Comparison of ENCODE assay signal across 29 cellular contexts in the genomic region with DNA sequence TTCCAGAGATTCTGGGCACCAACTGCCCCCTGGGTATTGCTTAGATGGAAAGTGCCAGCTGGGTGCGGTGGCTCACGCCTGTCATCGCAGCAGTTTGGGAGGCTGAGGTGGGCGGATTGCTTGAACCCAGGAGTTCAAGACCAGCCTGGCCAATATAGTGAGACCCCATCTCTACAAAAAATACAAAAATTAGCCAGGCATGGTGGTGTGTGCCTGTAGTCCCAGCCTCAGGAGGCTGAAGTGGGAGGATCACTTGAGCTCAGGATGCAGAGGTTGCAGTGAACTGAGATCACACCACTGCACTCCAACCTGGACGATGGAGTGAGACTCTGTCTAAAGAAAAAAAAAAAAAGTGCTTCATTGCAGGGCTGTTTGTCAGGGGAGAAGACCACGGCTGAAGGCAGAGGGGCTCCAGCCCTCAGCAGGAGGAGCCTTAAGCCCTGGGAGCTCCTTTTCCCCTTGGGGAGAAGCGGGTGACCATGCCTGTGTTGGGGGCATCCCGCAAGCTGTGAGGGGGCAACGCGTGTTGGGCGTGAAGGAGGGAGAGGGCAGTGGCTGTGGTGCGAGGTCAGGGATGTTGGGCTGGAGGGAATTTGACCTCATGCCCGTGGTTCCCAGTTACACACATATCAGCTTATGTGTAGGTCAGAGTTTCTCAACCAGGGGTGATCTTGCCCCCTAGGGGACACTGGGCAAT.
"Had no signal": no experiment of that assay in that cellular context is flagged by ENCODE, and none has a peak within 500 bp of the region (broad histone marks: within the 10 kb centered on the region; RNA-seq: fewer than 3 reads in every experiment).

No MANE protein-coding gene starts in this region.

- H3K4me1 ChIP-seq: foreskin keratinocyte, gastroesophageal sphincter, left lung, psoas muscle, sigmoid colon, testis, tibial artery had no signal

- H3K4me1 Mint-ChIP-seq: naive thymus-derived CD8-positive, alpha-beta T cell; stimulated activated memory B cell treated with anti-CD40 and anti-IgM and Interleukin-4, amounts not matched to agents 10 μg/mL and 1 μg/mL and 100 μg/mL, for 72 hours had no signal

- H3K27ac Mint-ChIP-seq: naive thymus-derived CD8-positive, alpha-beta T cell; nephron progenitor cell; stimulated activated memory B cell treated with anti-CD40 and anti-IgM and Interleukin-4, amounts not matched to agents 10 μg/mL and 1 μg/mL and 100 μg/mL, for 72 hours; type B pancreatic cell had no signal

- H3K27me3 ChIP-seq: esophagus muscularis mucosa, foreskin keratinocyte, heart right ventricle, left lung, ovary, sigmoid colon, testis had no signal

- H3K9me3 ChIP-seq: esophagus muscularis mucosa, left lung, ovary, psoas muscle, sigmoid colon, testis, tibial artery had no signal

- H3K27ac ChIP-seq: coronary artery, esophagus muscularis mucosa, foreskin keratinocyte, gastroesophageal sphincter, heart right ventricle, left lung, ovary, psoas muscle, sigmoid colon, skin epidermis, spleen, testis, tibial artery had no signal

- H3K36me3 Mint-ChIP-seq: naive thymus-derived CD8-positive, alpha-beta T cell; stimulated activated memory B cell treated with anti-CD40 and anti-IgM and Interleukin-4, amounts not matched to agents 10 μg/mL and 1 μg/mL and 100 μg/mL, for 72 hours; type B pancreatic cell had no signal

- H3K36me3 ChIP-seq: esophagus muscularis mucosa, gastroesophageal sphincter, heart right ventricle, left lung, ovary, sigmoid colon, spleen, tibial artery had no signal

- H3K27me3 Mint-ChIP-seq: type B pancreatic cell had no signal

- DNase-seq: dermis blood vessel endothelial cell; effector memory CD4-positive, alpha-beta T cell; foreskin keratinocyte; heart right ventricle; hippocampal formation; left cardiac atrium; naive thymus-derived CD8-positive, alpha-beta T cell; nephron progenitor cell; nucleus accumbens; ovary; posterior cingulate gyrus; psoas muscle; sigmoid colon; stimulated activated CD4-positive, alpha-beta T cell treated with anti-CD3 and anti-CD28 coated beads, Interleukin-4, amount 100 ng/mL, for 4 hours; stimulated activated naive CD8-positive, alpha-beta T cell treated with anti-CD3 and anti-CD28 coated beads, Interleukin-15, Interleukin-2, amounts not matched to agents 100 U/mL and 50 U/mL, for 24 hours; substantia nigra; testis; tibial artery had no signal

- H3K4me3 ChIP-seq: coronary artery, esophagus muscularis mucosa, gastroesophageal sphincter, heart right ventricle, left lung, ovary, psoas muscle, sigmoid colon, skin epidermis, spleen, testis, tibial artery had no signal

- ATAC-seq: foreskin keratinocyte; gastroesophageal sphincter; heart right ventricle; left cardiac atrium; left lung; naive thymus-derived CD8-positive, alpha-beta T cell; psoas muscle; right cardiac atrium; stimulated activated memory B cell treated with anti-CD40 and anti-IgM and Interleukin-4, amounts not matched to agents 10 μg/mL and 1 μg/mL and 100 μg/mL, for 72 hours; stimulated activated naive CD8-positive, alpha-beta T cell treated with anti-CD3 and anti-CD28 coated beads, Interleukin-15, Interleukin-2, amounts not matched to agents 100 U/mL and 50 U/mL, for 24 hours had no signal

- FAIRE-seq: endothelial cell of umbilical vein, islet of Langerhans had no signal

- H3K9me3 Mint-ChIP-seq: naive thymus-derived CD8-positive, alpha-beta T cell; nephron progenitor cell; stimulated activated memory B cell treated with anti-CD40 and anti-IgM and Interleukin-4, amounts not matched to agents 10 μg/mL and 1 μg/mL and 100 μg/mL, for 72 hours; type B pancreatic cell had no signal

- H3K4me3 Mint-ChIP-seq: naive thymus-derived CD8-positive, alpha-beta T cell; nephron progenitor cell; stimulated activated memory B cell treated with anti-CD40 and anti-IgM and Interleukin-4, amounts not matched to agents 10 μg/mL and 1 μg/mL and 100 μg/mL, for 72 hours; type B pancreatic cell had no signal
